Comparison of ENCODE assay signal across 11 cellular contexts in the genomic region with DNA sequence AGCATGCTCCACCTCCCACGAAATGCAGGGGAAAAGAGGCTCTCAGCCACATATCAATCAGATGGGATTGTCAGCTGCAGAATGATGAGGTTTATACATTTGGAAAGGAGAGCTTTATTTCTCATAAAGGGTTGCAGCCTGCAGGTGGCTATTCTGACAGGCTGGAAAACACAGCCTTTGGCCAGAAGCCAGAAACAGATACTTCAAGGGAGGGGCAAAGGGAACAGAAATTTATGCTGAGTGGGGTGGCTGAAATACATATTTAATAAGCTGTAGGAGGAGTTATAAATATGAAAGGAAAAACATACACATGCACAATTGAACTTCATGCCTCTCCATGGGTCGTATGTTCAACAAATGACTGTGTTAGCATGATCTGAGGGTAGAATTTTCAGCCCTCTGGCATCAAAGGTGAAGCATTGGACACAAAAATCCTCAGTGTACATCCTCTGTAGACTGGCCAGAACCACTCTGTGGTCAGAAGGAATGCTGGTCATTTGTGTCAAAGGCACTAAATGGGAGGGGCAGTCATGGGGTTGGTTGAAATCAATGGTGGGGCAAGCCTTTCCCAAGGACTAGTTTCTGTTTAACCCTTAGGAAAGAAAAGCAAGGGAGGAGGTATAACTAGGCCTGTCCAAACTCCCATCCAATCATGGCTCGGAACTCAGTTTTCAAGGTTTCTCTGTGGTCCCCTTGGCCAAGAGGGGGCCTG.
DNase-seq lines count a peak whose midpoint lies in the region; ATAC-seq and TF ChIP-seq lines count a peak whose summit lies in the region.
"Had no signal": no experiment of that assay in that cellular context is flagged by ENCODE, and none has a peak within 500 bp of the region (broad histone marks: within the 10 kb centered on the region; RNA-seq: fewer than 3 reads in every experiment).

No MANE protein-coding gene starts in this region.

- no peaks in the 10 kb centered on the region for H3K9me3 ChIP-seq in SK-N-SH
- H3K9me3 ChIP-seq in smooth muscle cell (replicated peaks; ENCODE audit: low read depth): no peaks in the 10 kb centered on the region
- H3K9me3 ChIP-seq in tibial artery: no peaks in the 10 kb centered on the region
- H3K9me3 ChIP-seq: suprapubic skin had no signal

- H4K20me1 ChIP-seq in SK-N-SH (ENCODE audit: insufficient read depth): no peaks in the 10 kb centered on the region
- H4K20me1 ChIP-seq in smooth muscle cell (ENCODE audit: low read depth): no peaks in the 10 kb centered on the region

- H3K9me2 ChIP-seq in SK-N-SH: no peaks in the 10 kb centered on the region

- no peak for DNase-seq in SK-N-SH
- peak; percentile 19 for DNase-seq in NCI-H2171 (lab: John Stamatoyannopoulos, UW)
- DNase-seq in cardiac fibroblast (ENCODE audit: low read depth in 2 of 2): peak; percentile 38 to 42
- DNase-seq in smooth muscle cell (lab: John Stamatoyannopoulos, UW; ENCODE audit: unreplicated experiment): no peak
- DNase-seq in activated naive CD4-positive, alpha-beta T cell treated with anti-CD3 and anti-CD28 coated beads for 36 hours: no peak
- DNase-seq in tibial artery: no peak
- DNase-seq: right cardiac atrium had no signal

- no peaks in the 10 kb centered on the region for H3K36me3 Mint-ChIP-seq in activated T-helper 17 cell treated with anti-CD3 and anti-CD28 coated beads, Interleukin-2, amount 50 U/mL, for 72 hours (ENCODE audit: low read depth)
- no peaks in the 10 kb centered on the region for H3K36me3 Mint-ChIP-seq in activated naive CD4-positive, alpha-beta T cell treated with anti-CD3 and anti-CD28 coated beads for 36 hours (ENCODE audit: low read depth)

- intact Hi-C loops in activated naive CD4-positive, alpha-beta T cell treated with anti-CD3 and anti-CD28 coated beads for 36 hours (cut with micrococcal nuclease): no loop called here
- intact Hi-C loops in tibial artery (cut with DNase I; ENCODE audit: low total_unique reads): no loop called here

- ATAC-seq in SK-N-SH treated with all-trans-retinoic acid at 6 μM for 48 hours: no peak
- ATAC-seq in activated T-helper 17 cell treated with anti-CD3 and anti-CD28 coated beads, Interleukin-2, amount 50 U/mL, for 72 hours (replicated peaks): no peak
- ATAC-seq: HepG2, right cardiac atrium had no signal

- H3K4me1 Mint-ChIP-seq in activated T-helper 17 cell treated with anti-CD3 and anti-CD28 coated beads, Interleukin-2, amount 50 U/mL, for 72 hours: peaks cover 12% of the 10 kb centered on the region
- peaks cover 20% of the 10 kb centered on the region for H3K4me1 Mint-ChIP-seq in activated naive CD4-positive, alpha-beta T cell treated with anti-CD3 and anti-CD28 coated beads for 36 hours (ENCODE audit: low read depth)

- no peak overlapping the region; a peak in 1 of 4 replicates for H3K27ac ChIP-seq in SK-N-SH (ENCODE audit: low read depth in 2 of 2, low read length in 1 of 2)
- H3K27ac ChIP-seq in smooth muscle cell (ENCODE audit: low read depth): peak overlapping the region; percentile 96
- no peak overlapping the region for H3K27ac ChIP-seq in tibial artery
- H3K27ac ChIP-seq: suprapubic skin had no signal

- no peaks in the 10 kb centered on the region for H3K27me3 ChIP-seq in SK-N-SH (ENCODE audit: insufficient read depth)
- no peaks in the 10 kb centered on the region for H3K27me3 ChIP-seq in smooth muscle cell (ENCODE audit: low read depth)
- no peaks in the 10 kb centered on the region for H3K27me3 ChIP-seq in tibial artery
- H3K27me3 ChIP-seq: suprapubic skin had no signal

- no peak for TF ChIP-seq RAD21 in SK-N-SH (IDR thresholded peaks at IDR 0.05; ENCODE audit: low read length)

- POLR2A ChIA-PET in SK-N-SH (lab: Yijun Ruan, JAX): interaction anchor here (1.1 kb wide), 1 partner anchor 350 kb away, joined by 3 read pairs; no protein-coding TSS in a partner anchor

- WGBS in SK-N-SH (ENCODE audit: low lambda C conversion rate): 92% methylated on average over 3 of the region's 3 CpGs
- 76% methylated on average over 3 of the region's 3 CpGs for WGBS in smooth muscle cell (ENCODE audit: low lambda C conversion rate)

- H3K4me2 ChIP-seq in SK-N-SH (no peak overlapping the region), smooth muscle cell (peak overlapping the region; percentile 36)

- peaks cover 9 to 11% of the 10 kb centered on the region in 2 experiments; a peak in 3 of 4 replicates for H3K4me1 ChIP-seq in SK-N-SH (ENCODE audit: control insufficient read depth in 1 of 2, insufficient read depth in 2 of 2, low read depth in 1 of 2, low read length in 1 of 2)
- H3K4me1 ChIP-seq in smooth muscle cell (ENCODE audit: low read depth): peaks cover 14% of the 10 kb centered on the region
- peaks cover 0 to 3% (median 0%) of the 10 kb centered on the region in 4 donors for H3K4me1 ChIP-seq in tibial artery

- CTCF ChIA-PET in SK-N-SH (lab: Yijun Ruan, JAX): interaction anchor here (0.6 to 1.3 kb wide), 4 partner anchors 10 to 463 kb away, joined by 3 to 5 read pairs (median 4); no protein-coding TSS in a partner anchor
- CTCF ChIA-PET in activated naive CD4-positive, alpha-beta T cell treated with anti-CD3 and anti-CD28 coated beads for 36 hours (lab: Charles Lee): interaction anchor here (0.7 to 1.1 kb wide), 3 partner anchors 19 to 479 kb away, joined by 3 to 4 read pairs (median 3); no protein-coding TSS in a partner anchor

- H3K36me3 ChIP-seq in SK-N-SH (replicated peaks in 1 of 2; ENCODE audit: control insufficient read depth in 1 of 2, insufficient read depth in 2 of 2, low read length in 1 of 2) (no peaks in the 10 kb centered on the region), smooth muscle cell (ENCODE audit: low read depth) (no peaks in the 10 kb centered on the region), tibial artery (no peaks in the 10 kb centered on the region)
- H3K36me3 ChIP-seq: suprapubic skin had no signal

- peaks cover 26% of the 10 kb centered on the region for H3F3A ChIP-seq in SK-N-SH (replicated peaks; ENCODE audit: insufficient read depth)
- peaks cover 21% of the 10 kb centered on the region for H3F3A ChIP-seq in smooth muscle cell (ENCODE audit: low read depth)

- no peaks in the 10 kb centered on the region for H3K27me3 Mint-ChIP-seq in activated T-helper 17 cell treated with anti-CD3 and anti-CD28 coated beads, Interleukin-2, amount 50 U/mL, for 72 hours
- peaks cover 5% of the 10 kb centered on the region for H3K27me3 Mint-ChIP-seq in activated naive CD4-positive, alpha-beta T cell treated with anti-CD3 and anti-CD28 coated beads for 36 hours (ENCODE audit: low read depth)

- no peak overlapping the region for H2AFZ ChIP-seq in SK-N-SH (ENCODE audit: low read depth)
- no peak overlapping the region for H2AFZ ChIP-seq in smooth muscle cell (ENCODE audit: low read depth)

- no peak overlapping the region for H3K27ac Mint-ChIP-seq in activated T-helper 17 cell treated with anti-CD3 and anti-CD28 coated beads, Interleukin-2, amount 50 U/mL, for 72 hours
- H3K27ac Mint-ChIP-seq in activated naive CD4-positive, alpha-beta T cell treated with anti-CD3 and anti-CD28 coated beads for 36 hours: no peak overlapping the region

- no peak for TF ChIP-seq EP300 in SK-N-SH (IDR thresholded peaks at IDR 0.05; ENCODE audit: borderline replicate concordance in 1 of 2, low read depth in 1 of 2, low read length in 1 of 2)

- H3K9ac ChIP-seq in SK-N-SH: no peak overlapping the region
- no peak overlapping the region for H3K9ac ChIP-seq in smooth muscle cell (ENCODE audit: low read depth)

- no peaks in the 10 kb centered on the region for H3K9me3 Mint-ChIP-seq in activated T-helper 17 cell treated with anti-CD3 and anti-CD28 coated beads, Interleukin-2, amount 50 U/mL, for 72 hours
- no peaks in the 10 kb centered on the region for H3K9me3 Mint-ChIP-seq in activated naive CD4-positive, alpha-beta T cell treated with anti-CD3 and anti-CD28 coated beads for 36 hours

- H3K4me3 ChIP-seq in SK-N-SH (ENCODE audit: low read depth in 2 of 2, low read length in 1 of 2): no peak overlapping the region
- H3K4me3 ChIP-seq in cardiac fibroblast (replicated peaks in 1 of 2; ENCODE audit: low read depth in 2 of 2, low read length in 2 of 2): no peak overlapping the region
- H3K4me3 ChIP-seq in smooth muscle cell: no peak overlapping the region
- no peak overlapping the region for H3K4me3 ChIP-seq in tibial artery
- H3K4me3 ChIP-seq: suprapubic skin had no signal

- H3K79me2 ChIP-seq in SK-N-SH (ENCODE audit: insufficient read depth): no peaks in the 10 kb centered on the region
- H3K79me2 ChIP-seq in smooth muscle cell (ENCODE audit: low read depth): no peaks in the 10 kb centered on the region

- TF ChIP-seq CTCF in SK-N-SH (IDR thresholded peaks at IDR 0.05): no peak
- no peak for TF ChIP-seq CTCF in cardiac fibroblast (IDR thresholded peaks at IDR 0.05; ENCODE audit: low read depth, low read length)
- TF ChIP-seq CTCF in smooth muscle cell (IDR thresholded peaks at IDR 0.05; ENCODE audit: borderline replicate concordance, insufficient read depth, poor library complexity, severe bottlenecking): no peak
- TF ChIP-seq CTCF in tibial artery (IDR thresholded peaks at IDR 0.05): no peak

- no peak overlapping the region for H3K4me3 Mint-ChIP-seq in activated T-helper 17 cell treated with anti-CD3 and anti-CD28 coated beads, Interleukin-2, amount 50 U/mL, for 72 hours
- no peak overlapping the region for H3K4me3 Mint-ChIP-seq in activated naive CD4-positive, alpha-beta T cell treated with anti-CD3 and anti-CD28 coated beads for 36 hours

TF ChIP-seq in SK-N-SH, 30 proteins besides CTCF, POLR2A, EP300 and RAD21:
- TF ChIP-seq NFIC (IDR thresholded peaks at IDR 0.05; ENCODE audit: borderline replicate concordance): peak; percentile 62; the same call in 1 of the 2 replicates
- no peak for TF ChIP-seq NRF1 (IDR thresholded peaks at IDR 0.05; ENCODE audit: low read depth, low read length)
TF ChIP-seq in SK-N-SH: peak in this region for 1.

TF ChIP-seq in SK-N-SH treated with all-trans-retinoic acid at 6 μM for 48 hours, 23 proteins besides CTCF, POLR2A, EP300 and RAD21 (continues in another document):
- TF ChIP-seq, protein P1, sequence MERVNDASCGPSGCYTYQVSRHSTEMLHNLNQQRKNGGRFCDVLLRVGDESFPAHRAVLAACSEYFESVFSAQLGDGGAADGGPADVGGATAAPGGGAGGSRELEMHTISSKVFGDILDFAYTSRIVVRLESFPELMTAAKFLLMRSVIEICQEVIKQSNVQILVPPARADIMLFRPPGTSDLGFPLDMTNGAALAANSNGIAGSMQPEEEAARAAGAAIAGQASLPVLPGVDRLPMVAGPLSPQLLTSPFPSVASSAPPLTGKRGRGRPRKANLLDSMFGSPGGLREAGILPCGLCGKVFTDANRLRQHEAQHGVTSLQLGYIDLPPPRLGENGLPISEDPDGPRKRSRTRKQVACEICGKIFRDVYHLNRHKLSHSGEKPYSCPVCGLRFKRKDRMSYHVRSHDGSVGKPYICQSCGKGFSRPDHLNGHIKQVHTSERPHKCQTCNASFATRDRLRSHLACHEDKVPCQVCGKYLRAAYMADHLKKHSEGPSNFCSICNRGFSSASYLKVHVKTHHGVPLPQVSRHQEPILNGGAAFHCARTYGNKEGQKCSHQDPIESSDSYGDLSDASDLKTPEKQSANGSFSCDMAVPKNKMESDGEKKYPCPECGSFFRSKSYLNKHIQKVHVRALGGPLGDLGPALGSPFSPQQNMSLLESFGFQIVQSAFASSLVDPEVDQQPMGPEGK (CRISPR knock-in tag; IDR thresholded peaks at IDR 0.05; ENCODE audit: borderline replicate concordance): no peak
- TF ChIP-seq OSR1 (CRISPR knock-in tag; IDR thresholded peaks at IDR 0.05): no peak
- TF ChIP-seq GLIS3 (CRISPR knock-in tag; IDR thresholded peaks at IDR 0.05): no peak
- TF ChIP-seq SNAI2 (CRISPR knock-in tag; IDR thresholded peaks at IDR 0.05): no peak

Comparison
In these comparisons a context has a peak if more than half of its experiments do, and no peak if none do; other contexts are left out.
1. DNase-seq: peak in NCI-H2171 (single experiment) and cardiac fibroblast (2 of 2); none in SK-N-SH (single experiment), smooth muscle cell (single experiment), activated naive CD4-positive, alpha-beta T cell treated with anti-CD3 and anti-CD28 coated beads for 36 hours (single experiment) and tibial artery (0 of 2).